32 cellular contexts compared by ENCODE assay signal in the genomic region with DNA sequence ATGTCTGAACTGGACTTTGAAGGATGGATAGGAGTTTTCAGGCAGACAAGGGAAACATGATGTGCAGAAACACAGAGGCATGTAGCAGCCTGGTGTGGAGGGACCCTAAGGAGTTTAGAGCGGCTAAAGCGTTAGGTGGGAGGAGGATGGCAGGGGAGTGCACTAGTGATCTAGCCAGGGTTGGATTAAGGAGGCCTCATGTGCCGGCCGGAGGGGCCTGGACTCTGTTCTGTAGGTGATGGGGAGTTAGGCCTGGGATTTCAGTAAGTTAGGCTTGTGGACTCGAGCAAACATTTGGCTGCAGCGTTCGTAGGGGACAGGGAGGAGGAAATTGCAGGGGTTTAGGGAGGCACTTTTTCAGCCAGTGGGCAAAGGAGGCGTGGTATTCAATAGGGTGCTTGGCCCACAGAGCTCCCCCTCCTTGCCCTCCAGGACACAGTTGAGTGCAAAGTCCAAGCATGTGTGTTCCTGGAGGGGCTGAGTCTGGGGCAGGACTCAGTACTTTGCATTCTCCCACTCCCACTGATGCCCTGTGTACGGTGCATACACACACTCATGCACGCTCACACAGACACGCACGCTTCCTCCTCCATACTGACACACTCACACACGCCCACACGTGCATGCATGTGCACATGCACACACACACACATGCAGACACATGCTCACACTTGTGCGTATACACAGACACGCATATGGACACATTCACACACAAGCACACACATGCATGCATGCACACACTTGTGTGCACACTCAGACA. TPM values are rescaled to one million over a fixed set of nuclear protein-coding genes. Genes with fewer than 3 reads are reported as not detected.
DNase-seq lines count a peak whose midpoint lies in the region; ATAC-seq, FAIRE-seq and TF ChIP-seq lines count a peak whose summit lies in the region.
"Had no signal": no experiment of that assay in that cellular context is flagged by ENCODE, and none has a peak within 500 bp of the region (broad histone marks: within the 10 kb centered on the region; RNA-seq: fewer than 3 reads in every experiment).

No MANE protein-coding gene starts in this region.

- no peaks in the 10 kb centered on the region for H4K20me1 ChIP-seq in HepG2 (ENCODE audit: insufficient read depth, low read length)

- no peak overlapping the region for H3K9ac ChIP-seq in HepG2 (ENCODE audit: insufficient read depth, low read depth, low read length)

- BruUV-seq in HepG2 (replicated peaks; lab: Mats Ljungman, UMichigan) = no TSS peak

- no peak for FAIRE-seq in HepG2 (lab: Jason Lieb, UNC)
- FAIRE-seq: colon had no signal

- H3K4me1 Mint-ChIP-seq in activated T-cell treated with anti-CD3 and anti-CD28 coated beads, Interleukin-2, amount 50 U/mL, for 24 hours (ENCODE audit: low read depth) = no peaks in the 10 kb centered on the region
- no peaks in the 10 kb centered on the region for H3K4me1 Mint-ChIP-seq in activated T-cell treated with anti-CD3 and anti-CD28 coated beads, Interleukin-2, amount 50 U/mL, for 4 hours (ENCODE audit: low read depth)
- H3K4me1 Mint-ChIP-seq: neural crest cell had no signal

- H3K79me2 ChIP-seq in HepG2 (ENCODE audit: insufficient read depth, low read length) = no peaks in the 10 kb centered on the region

- H3K4me3 ChIP-seq in WERI-Rb-1 (ENCODE audit: low read depth, low read length) = no peak overlapping the region
- no peak overlapping the region for H3K4me3 ChIP-seq in HepG2 (replicated peaks in 1 of 3; ENCODE audit: insufficient read depth in 1 of 3, low read depth in 2 of 3, low read length in 3 of 3)
- no peak overlapping the region for H3K4me3 ChIP-seq in spleen
- H3K4me3 ChIP-seq: breast epithelium, lung, prostate gland, tibial nerve had no signal

- intact Hi-C loops in HepG2 (cut with micrococcal nuclease; ENCODE audit: unreplicated experiment) (no loop called here), spleen (cut with DNase I; ENCODE audit: low total_unique reads) (no loop called here)

- no peak overlapping the region for H3K27ac Mint-ChIP-seq in activated T-cell treated with anti-CD3 and anti-CD28 coated beads, Interleukin-2, amount 50 U/mL, for 24 hours
- H3K27ac Mint-ChIP-seq: CD8-positive, alpha-beta T cell; stimulated activated naive CD8-positive, alpha-beta T cell treated with anti-CD3 and anti-CD28 coated beads, Interleukin-15, Interleukin-2, amounts not matched to agents 100 ng/mL and 50 ng/mL, for 24 hours had no signal

- H3K36me3 ChIP-seq in WERI-Rb-1 (no peaks in the 10 kb centered on the region; the same call in 1 of the 2 replicates), HepG2 (replicated peaks in 1 of 2; ENCODE audit: control insufficient read depth in 1 of 2, insufficient read depth in 2 of 2, low read length in 2 of 2) (no peaks in the 10 kb centered on the region), spleen (no peaks in the 10 kb centered on the region)
- H3K36me3 ChIP-seq: breast epithelium, prostate gland, tibial nerve had no signal

- H3K4me3 Mint-ChIP-seq in activated T-cell treated with anti-CD3 and anti-CD28 coated beads, Interleukin-2, amount 50 U/mL, for 24 hours = no peak overlapping the region
- no peak overlapping the region for H3K4me3 Mint-ChIP-seq in activated T-cell treated with anti-CD3 and anti-CD28 coated beads, Interleukin-2, amount 50 U/mL, for 4 hours
- H3K4me3 Mint-ChIP-seq: CD8-positive, alpha-beta T cell; neural crest cell; stimulated activated naive CD8-positive, alpha-beta T cell treated with anti-CD3 and anti-CD28 coated beads, Interleukin-15, Interleukin-2, amounts not matched to agents 100 ng/mL and 50 ng/mL, for 24 hours had no signal

- in situ Hi-C loops in HepG2 (cut with HindIII; ENCODE audit: extremely low pct_ligation_motif_present, low pct_unique_long_range_greater_than_20kb) = no loop called here

- H3K27me3 Mint-ChIP-seq in activated T-cell treated with anti-CD3 and anti-CD28 coated beads, Interleukin-2, amount 50 U/mL, for 24 hours = peaks cover 42% of the 10 kb centered on the region
- peaks cover 11% of the 10 kb centered on the region for H3K27me3 Mint-ChIP-seq in activated T-cell treated with anti-CD3 and anti-CD28 coated beads, Interleukin-2, amount 50 U/mL, for 4 hours (ENCODE audit: low read depth)

- H3K36me3 Mint-ChIP-seq in activated T-cell treated with anti-CD3 and anti-CD28 coated beads, Interleukin-2, amount 50 U/mL, for 24 hours (ENCODE audit: low read depth) = no peaks in the 10 kb centered on the region
- no peaks in the 10 kb centered on the region for H3K36me3 Mint-ChIP-seq in activated T-cell treated with anti-CD3 and anti-CD28 coated beads, Interleukin-2, amount 50 U/mL, for 4 hours (ENCODE audit: insufficient read depth)
- H3K36me3 Mint-ChIP-seq: CD8-positive, alpha-beta T cell had no signal

- TF ChIP-seq EP300 in HepG2 (IDR thresholded peaks at IDR 0.05; ENCODE audit: low read depth in 2 of 2, low read length in 2 of 2) (no peak), HepG2 (CRISPR knock-in tag; IDR thresholded peaks at IDR 0.05; ENCODE audit: borderline replicate concordance) (no peak)

- POLR2A ChIA-PET in HepG2 (lab: Yijun Ruan, JAX) = no interaction called here

- H3K9me3 Mint-ChIP-seq in activated T-cell treated with anti-CD3 and anti-CD28 coated beads, Interleukin-2, amount 50 U/mL, for 24 hours = peaks cover 4% of the 10 kb centered on the region
- H3K9me3 Mint-ChIP-seq in activated T-cell treated with anti-CD3 and anti-CD28 coated beads, Interleukin-2, amount 50 U/mL, for 4 hours = peaks cover 7% of the 10 kb centered on the region

- H2AFZ ChIP-seq in HepG2 (ENCODE audit: low read length) = no peak overlapping the region

- ATAC-seq in activated T-cell treated with anti-CD3 and anti-CD28 coated beads, Interleukin-2, amount 50 U/mL, for 4 hours = no peak
- ATAC-seq in HepG2 (no peak), HG03095 (IDR thresholded peaks at IDR 0.05; ENCODE audit: unreplicated experiment) (no peak), GM19324 (IDR thresholded peaks at IDR 0.05; ENCODE audit: low FRiP score, unreplicated experiment) (no peak)
- ATAC-seq: CD8-positive, alpha-beta T cell had no signal

- no peaks in the 10 kb centered on the region for H3K4me1 ChIP-seq in HepG2 (ENCODE audit: insufficient read depth, low read length)
- no peaks in the 10 kb centered on the region for H3K4me1 ChIP-seq in spleen
- H3K4me1 ChIP-seq: breast epithelium, prostate gland, tibial nerve had no signal

- 32% methylated on average over 16 of the region's 16 CpGs for WGBS in HepG2 (ENCODE audit: low lambda C conversion rate)
- WGBS in spleen, 5 donors = 76 to 86% (median 82%) methylated on average over 15 to 16 of the region's 16 CpGs

- TF ChIP-seq POLR2A in HepG2 (IDR thresholded peaks at IDR 0.05; ENCODE audit: insufficient read depth in 1 of 2, low read depth in 2 of 2, low read length in 2 of 2) (no peak), spleen (IDR thresholded peaks at IDR 0.05) (no peak)

- H3K27ac ChIP-seq in WERI-Rb-1 (no peak overlapping the region), HepG2 (ENCODE audit: extremely low read length, insufficient read depth, low read length) (no peak overlapping the region), spleen (no peak overlapping the region)
- H3K27ac ChIP-seq: breast epithelium, prostate gland, tibial nerve had no signal

- CTCF ChIA-PET in HepG2 (lab: Yijun Ruan, JAX; ENCODE audit: low intra/inter-chr PET ratio, low total read pairs) = no interaction called here

- H3K4me2 ChIP-seq in HepG2 (ENCODE audit: low read depth, low read length) = no peak overlapping the region

- no peak for TF ChIP-seq RAD21 in HepG2 (CRISPR knock-in tag; IDR thresholded peaks at IDR 0.05)

- H3K27me3 ChIP-seq in WERI-Rb-1 (ENCODE audit: insufficient read depth, low read depth, severe bottlenecking) (no peaks in the 10 kb centered on the region), HepG2 (ENCODE audit: control insufficient read depth in 1 of 2, insufficient read depth in 2 of 2, low read length in 2 of 2) (no peaks in the 10 kb centered on the region; a peak in 1 of 5 replicates), spleen (replicated peaks in 1 of 7) (peaks cover 0 to 47% (median 0%) of the 10 kb centered on the region in 7 donors)
- H3K27me3 ChIP-seq: tibial nerve had no signal

- peak; percentile 7 for DNase-seq in activated T-cell treated with anti-CD3 and anti-CD28 coated beads, Interleukin-2, amount 50 U/mL, for 24 hours
- DNase-seq in activated T-cell treated with anti-CD3 and anti-CD28 coated beads, Interleukin-2, amount 50 U/mL, for 4 hours = no peak
- DNase-seq in WERI-Rb-1 (peak; percentile 4), HepG2 (ENCODE audit: low spot score) (no peak), spleen (peak; percentile 56), HuH-7.5 (ENCODE audit: low spot score) (no peak)
- DNase-seq: activated CD4-positive, alpha-beta T cell treated with anti-CD3 and anti-CD28 coated beads for 1 hour; activated CD8-positive, alpha-beta memory T cell treated with anti-CD3 and anti-CD28 coated beads for 24 hours; activated naive CD4-positive, alpha-beta T cell; amniotic stem cell; CD8-positive, alpha-beta T cell; effector memory CD4-positive, alpha-beta T cell; erythroblast; HCEC 1CT; Karpas-422; NCI-H1436; NCI-H446 treated with DMSO at 0.1 percent for 48 hours; NCI-H82; T-helper 1 cell had no signal

- H3K9me3 ChIP-seq in WERI-Rb-1 (ENCODE audit: severe bottlenecking) (peaks cover 9% of the 10 kb centered on the region), HepG2 (ENCODE audit: low read length) (no peaks in the 10 kb centered on the region), spleen (peaks cover 0 to 14% (median 4%) of the 10 kb centered on the region in 8 donors)
- H3K9me3 ChIP-seq: prostate gland had no signal

- no peak for TF ChIP-seq CTCF in WERI-Rb-1 (IDR thresholded peaks at IDR 0.05; ENCODE audit: low read depth, low read length)
- no peak for TF ChIP-seq CTCF in HepG2 (CRISPR knock-in tag; IDR thresholded peaks at IDR 0.05)
- TF ChIP-seq CTCF in spleen (IDR thresholded peaks at IDR 0.05 in 8 of 11, conservative IDR thresholded peaks at IDR 0.05 in 3 of 11) = no peak

RNA-seq across cellular contexts. Expression of a gene that starts 18.6 kb away (rescaled TPM):
- total RNA-seq in activated T-cell treated with anti-CD3 and anti-CD28 coated beads, Interleukin-2, amount 50 U/mL, for 4 hours = not detected
- total RNA-seq in HepG2 (2016; rRNA removed; fragmentation: Illumina TruSeq; extraction: Trizol) = 0.02 TPM in 1 of 2 replicates, not detected in the other
- not detected in 2 replicates for total RNA-seq in HepG2 (2016; cell fraction: cytosol; rRNA removed; fragmentation: Illumina TruSeq; extraction: Trizol; ENCODE audit: low read depth)
- total RNA-seq in HepG2 (2016; cell fraction: insoluble cytoplasmic fraction; rRNA removed; fragmentation: Illumina TruSeq; extraction: Trizol) = not detected in 2 replicates
- not detected in 2 replicates for total RNA-seq in HepG2 (2016; cell fraction: membrane; rRNA removed; fragmentation: Illumina TruSeq; extraction: Trizol)
- not detected in 2 replicates for total RNA-seq in HepG2 (2016; cell fraction: nucleus; rRNA removed; fragmentation: Illumina TruSeq; extraction: Trizol)
- 0.16 and 0.20 TPM in 2 replicates for polyA plus RNA-seq in HepG2 (2011; rRNA removed)
- polyA plus RNA-seq in HepG2 (2011; cell fraction: cytosol; rRNA removed) = 0.09 and 0.17 TPM in 2 replicates
- 0.08 and 0.12 TPM in 2 replicates for polyA plus RNA-seq in HepG2 (2011; cell fraction: nucleus; rRNA removed)
- polyA plus RNA-seq in HepG2 (2012) = 0.03 and 0.04 TPM in 2 replicates
- polyA plus RNA-seq in HepG2 (2016; cell fraction: cytosol; fragmentation: Illumina TruSeq; extraction: Trizol; ENCODE audit: low read depth) = not detected in 2 replicates
- not detected in 2 replicates for polyA plus RNA-seq in HepG2 (2016; cell fraction: insoluble cytoplasmic fraction; fragmentation: Illumina TruSeq; extraction: Trizol; ENCODE audit: low read depth)
- not detected in 2 replicates for polyA plus RNA-seq in HepG2 (2016; cell fraction: membrane; fragmentation: Illumina TruSeq; extraction: Trizol; ENCODE audit: low read depth)
- not detected in 2 replicates for polyA plus RNA-seq in HepG2 (2016; cell fraction: nucleus; fragmentation: Illumina TruSeq; extraction: Trizol; ENCODE audit: insufficient read depth, low read depth)
- polyA minus RNA-seq in HepG2 (2011; rRNA and poly(A)+ RNA removed; ENCODE audit: low replicate concordance) = 0.14 TPM in 1 of 2 replicates, not detected in the other
- 0.26 TPM in 1 of 2 replicates, not detected in the other for polyA minus RNA-seq in HepG2 (2011; cell fraction: cytosol; rRNA and poly(A)+ RNA removed)
- not detected in 2 replicates for polyA minus RNA-seq in HepG2 (2011; cell fraction: nucleus; rRNA and poly(A)+ RNA removed)
- total RNA-seq in spleen = not detected
- polyA plus RNA-seq in spleen = not detected
- total RNA-seq: A172; CD8-positive, alpha-beta T cell; kidney epithelial cell; neural crest cell; RPMI7951; SK-MEL-5 had no signal

Comparison
In these comparisons a context has a peak if more than half of its experiments do, and no peak if none do; other contexts are left out.
1. DNase-seq: peak in activated T-cell treated with anti-CD3 and anti-CD28 coated beads, Interleukin-2, amount 50 U/mL, for 24 hours (single experiment), WERI-Rb-1 (single experiment) and spleen (single experiment); none in activated T-cell treated with anti-CD3 and anti-CD28 coated beads, Interleukin-2, amount 50 U/mL, for 4 hours (single experiment), HepG2 (single experiment) and HuH-7.5 (single experiment).